ENCODE assay signal across 17 cellular contexts in genomic region chr2:37866535-37866934, GRCh38.
"Had no signal": no experiment of that assay in that cellular context is flagged by ENCODE, and none has a peak within 500 bp of the region (broad histone marks: within the 10 kb centered on the region; RNA-seq: fewer than 3 reads in every experiment).

No MANE protein-coding gene starts in this region.

- DNase-seq: activated CD4-positive, alpha-beta memory T cell treated with anti-CD3 and anti-CD28 coated beads, Interleukin-2, amount 10 ng/mL, durations not matched to agents 7 days and 5 days; activated gamma-delta T cell; activated naive CD8-positive, alpha-beta T cell treated with anti-CD3 and anti-CD28 coated beads for 36 hours; activated T-cell treated with anti-CD3 and anti-CD28 coated beads, Interleukin-2, amount 50 U/mL, for 48 hours; anterior cingulate cortex; dorsolateral prefrontal cortex; foreskin fibroblast; glutamatergic neuron; lower lobe of right lung; midbrain; naive B cell; retina; substantia nigra; T-helper 9 cell; transverse colon had no signal

- H3K27ac Mint-ChIP-seq: activated CD4-positive, alpha-beta memory T cell treated with anti-CD3 and anti-CD28 coated beads, Interleukin-2, amount 10 ng/mL, durations not matched to agents 7 days and 5 days; activated naive CD8-positive, alpha-beta T cell treated with anti-CD3 and anti-CD28 coated beads for 36 hours; stimulated activated memory B cell treated with anti-CD40 and anti-IgM and Interleukin-4, amounts not matched to agents 10 μg/mL and 1 μg/mL and 100 μg/mL, for 72 hours had no signal

- H3K9me3 Mint-ChIP-seq: activated CD4-positive, alpha-beta memory T cell treated with anti-CD3 and anti-CD28 coated beads, Interleukin-2, amount 10 ng/mL, durations not matched to agents 7 days and 5 days; activated naive CD8-positive, alpha-beta T cell treated with anti-CD3 and anti-CD28 coated beads for 36 hours; naive B cell; stimulated activated memory B cell treated with anti-CD40 and anti-IgM and Interleukin-4, amounts not matched to agents 10 μg/mL and 1 μg/mL and 100 μg/mL, for 72 hours had no signal

- H3K4me3 Mint-ChIP-seq: activated CD4-positive, alpha-beta memory T cell treated with anti-CD3 and anti-CD28 coated beads, Interleukin-2, amount 10 ng/mL, durations not matched to agents 7 days and 5 days; activated naive CD8-positive, alpha-beta T cell treated with anti-CD3 and anti-CD28 coated beads for 36 hours; naive B cell; stimulated activated memory B cell treated with anti-CD40 and anti-IgM and Interleukin-4, amounts not matched to agents 10 μg/mL and 1 μg/mL and 100 μg/mL, for 72 hours had no signal

- ATAC-seq: lower lobe of right lung; stimulated activated memory B cell treated with anti-CD40 and anti-IgM and Interleukin-4, amounts not matched to agents 10 μg/mL and 1 μg/mL and 100 μg/mL, for 72 hours had no signal

- H3K36me3 Mint-ChIP-seq: activated naive CD8-positive, alpha-beta T cell treated with anti-CD3 and anti-CD28 coated beads for 36 hours; stimulated activated memory B cell treated with anti-CD40 and anti-IgM and Interleukin-4, amounts not matched to agents 10 μg/mL and 1 μg/mL and 100 μg/mL, for 72 hours had no signal

- H3K4me3 ChIP-seq: dorsolateral prefrontal cortex, esophagus muscularis mucosa, lower lobe of right lung, transverse colon had no signal
